In genomic region chr6:126039284-126039683, GRCh38 we compare ENCODE assay signal across 12 cellular contexts. TPM values are rescaled to one million over a fixed set of nuclear protein-coding genes. Genes with fewer than 3 reads are reported as not detected.
A peak's percentile ranks its signal among the peaks of the same experiment; 100 is the strongest.
DNase-seq lines count a peak whose midpoint lies in the region; ATAC-seq, FAIRE-seq and TF ChIP-seq lines count a peak whose summit lies in the region.
"Had no signal": no experiment of that assay in that cellular context is flagged by ENCODE, and none has a peak within 500 bp of the region (broad histone marks: within the 10 kb centered on the region; RNA-seq: fewer than 3 reads in every experiment).

No MANE protein-coding gene starts in this region.

- TF ChIP-seq CTCF in fibroblast of the aortic adventitia (IDR thresholded peaks at IDR 0.05; ENCODE audit: insufficient read depth, low read length), result no peak
- TF ChIP-seq CTCF in smooth muscle cell (IDR thresholded peaks at IDR 0.05; ENCODE audit: borderline replicate concordance, insufficient read depth, poor library complexity, severe bottlenecking), result no peak

- no peaks in the 10 kb centered on the region for H4K20me1 ChIP-seq in smooth muscle cell (ENCODE audit: low read depth)

- H2AFZ ChIP-seq in smooth muscle cell (ENCODE audit: low read depth), result no peak overlapping the region

- ATAC-seq in GM21786 (IDR thresholded peaks at IDR 0.05; ENCODE audit: unreplicated experiment) (no peak), GM21717 (IDR thresholded peaks at IDR 0.05; ENCODE audit: unreplicated experiment) (no peak)
- ATAC-seq: HepG2, psoas muscle had no signal

- peak overlapping the region; percentile 54 for H3K27ac ChIP-seq in SJSA1
- peak overlapping the region; percentile 73 for H3K27ac ChIP-seq in smooth muscle cell (ENCODE audit: low read depth)
- H3K27ac ChIP-seq: psoas muscle, SK-N-MC had no signal

- H3K9ac ChIP-seq in smooth muscle cell (ENCODE audit: low read depth), result no peak overlapping the region

- H3K79me2 ChIP-seq in smooth muscle cell (ENCODE audit: low read depth), result no peaks in the 10 kb centered on the region

- no peak for TF ChIP-seq POLR2A in H54 (IDR thresholded peaks at IDR 0.05; ENCODE audit: low read depth, low read length)

- H3K4me1 ChIP-seq in SJSA1 (replicated peaks) (peaks cover 41% of the 10 kb centered on the region), smooth muscle cell (ENCODE audit: low read depth) (peaks cover 31% of the 10 kb centered on the region)
- H3K4me1 ChIP-seq: psoas muscle had no signal

- H3K36me3 ChIP-seq in SJSA1 (peaks cover 4% of the 10 kb centered on the region; the same call in 1 of the 2 replicates), smooth muscle cell (ENCODE audit: low read depth) (no peaks in the 10 kb centered on the region)

- no peaks in the 10 kb centered on the region for H3K9me3 ChIP-seq in SJSA1 (replicated peaks)
- no peaks in the 10 kb centered on the region for H3K9me3 ChIP-seq in smooth muscle cell (replicated peaks; ENCODE audit: low read depth)

- H3K27me3 ChIP-seq in SJSA1 (replicated peaks) (no peaks in the 10 kb centered on the region), smooth muscle cell (ENCODE audit: low read depth) (no peaks in the 10 kb centered on the region)

- peak overlapping the region; percentile 54 for H3K4me2 ChIP-seq in smooth muscle cell

- 6% methylated on average over 2 of the region's 2 CpGs for WGBS in smooth muscle cell (ENCODE audit: low lambda C conversion rate)

- peak; percentile 87 for FAIRE-seq in H54 (lab: Jason Lieb, UNC)
- no peak for FAIRE-seq in frontal cortex (lab: Jason Lieb, UNC)
- FAIRE-seq: HepG2 had no signal

- peaks cover 15% of the 10 kb centered on the region for H3F3A ChIP-seq in smooth muscle cell (ENCODE audit: low read depth)

- no peak overlapping the region for H3K4me3 ChIP-seq in SJSA1
- no peak overlapping the region for H3K4me3 ChIP-seq in fibroblast of the aortic adventitia (ENCODE audit: low read depth, low read length)
- no peak overlapping the region for H3K4me3 ChIP-seq in smooth muscle cell
- H3K4me3 ChIP-seq: psoas muscle, SK-N-MC had no signal

- DNase-seq in H54 (ENCODE audit: insufficient read length, low spot score) (no peak), SJSA1 (ENCODE audit: low read depth in 1 of 2, low spot score in 2 of 2) (peak in 1 of 2 experiments; percentile 51), fibroblast of the aortic adventitia (ENCODE audit: low read depth) (peak; percentile 75), smooth muscle cell (lab: John Stamatoyannopoulos, UW; ENCODE audit: unreplicated experiment) (no peak), frontal cortex (ENCODE audit: low spot score in 2 of 2) (no peak)
- DNase-seq in activated effector memory CD4-positive, alpha-beta T cell treated with Interleukin-2 at 50 U/mL for 16 hours, result no peak
- DNase-seq: effector memory CD4-positive, alpha-beta T cell; psoas muscle had no signal

RNA-seq across cellular contexts. Expression of gene TRMT11, which starts 52.9 kb away (rescaled TPM):
- total RNA-seq in SJSA1 (2014; rRNA removed; shearing (Covaris generic)), result 24.1 and 28.3 TPM in 2 replicates
- 30.5 and 54.0 TPM in 2 replicates for total RNA-seq in fibroblast of the aortic adventitia (ENCODE audit: low replicate concordance)
- 21.6 and 26.2 TPM in 2 replicates for total RNA-seq in smooth muscle cell
- polyA plus RNA-seq in smooth muscle cell, result 12.8 and 17.4 TPM in 2 replicates
- total RNA-seq in frontal cortex, result 23.2 TPM
